8 cellular contexts compared by ENCODE assay signal in genomic region chr2:152176113-152176714, GRCh38.
A peak's percentile ranks its signal among the peaks of the same experiment; 100 is the strongest.
DNase-seq lines count a peak whose midpoint lies in the region; ATAC-seq lines count a peak whose summit lies in the region.

No MANE protein-coding gene starts in this region.

- peaks cover 0 to 23% (median 13%) of the 10 kb centered on the region in 11 experiments; a peak in 13 of 22 replicates for H4K20me1 ChIP-seq in BLaER1 treated with 17β-estradiol and CSF1 and Interleukin-3, amounts not matched to agents 10 nM and 100 nM

- no peaks in the 10 kb centered on the region for H3K27me3 Mint-ChIP-seq in activated naive CD8-positive, alpha-beta T cell
- no peaks in the 10 kb centered on the region for H3K27me3 Mint-ChIP-seq in stimulated activated memory B cell treated with anti-CD40 and anti-IgM and Interleukin-4, amounts not matched to agents 10 μg/mL and 1 μg/mL and 100 μg/mL, for 72 hours

- ATAC-seq in GM19372 (IDR thresholded peaks at IDR 0.05; ENCODE audit: low read depth, unreplicated experiment) (peak; percentile 21), HG03439 (IDR thresholded peaks at IDR 0.05; ENCODE audit: unreplicated experiment) (peak; percentile 20)
- ATAC-seq in stimulated activated memory B cell treated with anti-CD40 and anti-IgM and Interleukin-4, amounts not matched to agents 10 μg/mL and 1 μg/mL and 100 μg/mL, for 72 hours: peak; percentile 71

- H3K4me2 ChIP-seq in BLaER1 treated with 17β-estradiol and CSF1 and Interleukin-3, amounts not matched to agents 10 nM and 100 nM: peak overlapping the region; percentile 72 to 96 (median 87)

- H3K36me3 ChIP-seq in BLaER1 treated with 17β-estradiol and CSF1 and Interleukin-3, amounts not matched to agents 10 nM and 100 nM: 0 out of 22 replicates have a peak, but pooled peaks cover 0 to 6% (median 0%) of the 10 kb centered on the region in 11 experiments

- peak overlapping the region; percentile 89 to 99 (median 97) for H3K9ac ChIP-seq in BLaER1 treated with 17β-estradiol and CSF1 and Interleukin-3, amounts not matched to agents 10 nM and 100 nM

- H3K27me3 ChIP-seq in BLaER1 treated with 17β-estradiol and CSF1 and Interleukin-3, amounts not matched to agents 10 nM and 100 nM: no peaks in the 10 kb centered on the region

- H3K9me3 ChIP-seq in BLaER1 treated with 17β-estradiol and CSF1 and Interleukin-3, amounts not matched to agents 10 nM and 100 nM (replicated peaks in 1 of 11): peaks cover 7 to 23% (median 18%) of the 10 kb centered on the region in 11 experiments; a peak in 17 of 22 replicates

- H3K27ac Mint-ChIP-seq in activated naive CD8-positive, alpha-beta T cell: peak overlapping the region; percentile 99
- H3K27ac Mint-ChIP-seq in stimulated activated memory B cell treated with anti-CD40 and anti-IgM and Interleukin-4, amounts not matched to agents 10 μg/mL and 1 μg/mL and 100 μg/mL, for 72 hours: peak overlapping the region; percentile 100

- peak overlapping the region; percentile 75 to 97 (median 85) for H3K4me3 ChIP-seq in BLaER1 treated with 17β-estradiol and CSF1 and Interleukin-3, amounts not matched to agents 10 nM and 100 nM

- peak overlapping the region; percentile 95 for H3K4me3 Mint-ChIP-seq in activated naive CD8-positive, alpha-beta T cell
- peak overlapping the region; percentile 98 for H3K4me3 Mint-ChIP-seq in stimulated activated memory B cell treated with anti-CD40 and anti-IgM and Interleukin-4, amounts not matched to agents 10 μg/mL and 1 μg/mL and 100 μg/mL, for 72 hours

- peaks cover 3% of the 10 kb centered on the region for H3K36me3 Mint-ChIP-seq in activated naive CD8-positive, alpha-beta T cell
- peaks cover 5% of the 10 kb centered on the region for H3K36me3 Mint-ChIP-seq in stimulated activated memory B cell treated with anti-CD40 and anti-IgM and Interleukin-4, amounts not matched to agents 10 μg/mL and 1 μg/mL and 100 μg/mL, for 72 hours

- DNase-seq in iPS DF 19.7 (ENCODE audit: low read depth, low spot score) (peak; percentile 60), NCI-H510A (lab: John Stamatoyannopoulos, UW) (no peak), middle frontal gyrus (ENCODE audit: extremely low spot score, low spot score) (no peak)

- peak overlapping the region; percentile 92 to 99 (median 98) for H3K27ac ChIP-seq in BLaER1 treated with 17β-estradiol and CSF1 and Interleukin-3, amounts not matched to agents 10 nM and 100 nM

- peaks cover 38% of the 10 kb centered on the region for H3K4me1 Mint-ChIP-seq in activated naive CD8-positive, alpha-beta T cell (ENCODE audit: low read depth)
- peaks cover 42% of the 10 kb centered on the region for H3K4me1 Mint-ChIP-seq in stimulated activated memory B cell treated with anti-CD40 and anti-IgM and Interleukin-4, amounts not matched to agents 10 μg/mL and 1 μg/mL and 100 μg/mL, for 72 hours

- no peaks in the 10 kb centered on the region for H3K9me3 Mint-ChIP-seq in activated naive CD8-positive, alpha-beta T cell (ENCODE audit: low read depth)
- H3K9me3 Mint-ChIP-seq in stimulated activated memory B cell treated with anti-CD40 and anti-IgM and Interleukin-4, amounts not matched to agents 10 μg/mL and 1 μg/mL and 100 μg/mL, for 72 hours: no peaks in the 10 kb centered on the region

- H3K4me1 ChIP-seq in BLaER1 treated with 17β-estradiol and CSF1 and Interleukin-3, amounts not matched to agents 10 nM and 100 nM: peaks cover 12 to 34% (median 21%) of the 10 kb centered on the region in 10 experiments

Comparison
In these comparisons a context has a peak if more than half of its experiments do, and no peak if none do; other contexts are left out.
1. ATAC-seq: peak in every context shown above with its lines; median percentile 71 in stimulated activated memory B cell treated with anti-CD40 and anti-IgM and Interleukin-4, amounts not matched to agents 10 μg/mL and 1 μg/mL and 100 μg/mL, for 72 hours; 21 in GM19372; 20 in HG03439.